In the genomic region with DNA sequence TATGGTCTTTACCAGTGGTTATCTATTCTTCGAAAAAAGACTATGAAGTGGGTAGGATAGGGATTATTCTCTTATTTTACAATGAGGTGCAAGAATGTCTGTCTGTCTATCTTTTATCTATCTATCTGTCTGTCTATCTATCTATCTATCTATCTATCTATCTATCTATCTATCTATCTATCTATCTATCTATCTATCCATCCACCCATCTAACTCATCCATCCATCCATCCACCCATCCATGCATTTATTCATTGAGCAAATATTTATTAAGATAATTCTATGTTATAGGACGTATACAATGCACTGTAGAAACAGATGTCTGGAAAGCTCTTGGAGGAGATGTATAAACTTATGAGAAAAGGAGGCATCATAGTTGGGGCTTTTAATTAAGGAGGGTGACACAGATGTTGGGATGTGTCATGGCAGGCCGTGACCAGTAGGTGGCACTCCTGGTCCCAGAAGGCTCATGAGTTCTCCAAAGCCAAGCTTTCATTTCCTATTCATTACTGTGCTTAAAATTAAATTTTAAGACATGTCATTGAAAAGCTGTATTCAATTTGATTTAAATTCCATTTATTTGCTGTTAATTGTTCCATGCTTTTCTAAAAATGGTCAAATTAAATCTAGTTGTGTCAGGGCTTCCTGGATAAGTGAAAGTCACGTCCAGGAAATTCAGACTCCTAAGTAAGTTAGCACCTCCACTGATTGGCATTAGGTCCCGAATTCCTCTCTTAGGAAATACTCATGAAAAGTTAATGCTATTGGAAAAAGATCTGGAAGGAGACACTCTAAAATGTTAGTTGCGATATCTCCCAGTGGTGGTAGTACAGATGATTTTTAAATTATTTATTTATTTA, we compare ENCODE assay signal across 8 cellular contexts. TPM values are rescaled to one million over a fixed set of nuclear protein-coding genes. Genes with fewer than 3 reads are reported as not detected.
DNase-seq lines count a peak whose midpoint lies in the region; ATAC-seq and TF ChIP-seq lines count a peak whose summit lies in the region.

No MANE protein-coding gene starts in this region.

- H3K36me3 Mint-ChIP-seq in activated T-cell treated with anti-CD3 and anti-CD28 coated beads, Interleukin-2, amount 50 U/mL, for 72 hours (ENCODE audit: insufficient read depth in 2 of 2): peaks cover 0 to 2% of the 10 kb centered on the region in 2 donors

- peaks cover 6% of the 10 kb centered on the region; the same call in 1 of the 2 replicates for H3K27me3 ChIP-seq in OCI-LY3 (ENCODE audit: low read depth, low read length)
- H3K27me3 ChIP-seq in fibroblast of lung (ENCODE audit: control insufficient read depth, insufficient read depth, low read length): peaks cover 10% of the 10 kb centered on the region
- no peaks in the 10 kb centered on the region for H3K27me3 ChIP-seq in neutrophil
- no peaks in the 10 kb centered on the region for H3K27me3 ChIP-seq in testis

- H3K4me1 ChIP-seq in OCI-LY3 (ENCODE audit: low read length): 0 out of 2 replicates have a peak, but pooled peaks cover 3% of the 10 kb centered on the region
- H3K4me1 ChIP-seq in fibroblast of lung (ENCODE audit: control insufficient read depth, extremely low read depth, insufficient read depth, low read length): no peaks in the 10 kb centered on the region
- peaks cover 0 to 3% of the 10 kb centered on the region in 2 experiments for H3K4me1 ChIP-seq in neutrophil (ENCODE audit: control insufficient read depth in 1 of 2, insufficient read depth in 1 of 2, low read depth in 1 of 2, low read length in 1 of 2)
- no peaks in the 10 kb centered on the region for H3K4me1 ChIP-seq in testis

- H3K4me2 ChIP-seq in OCI-LY3 (ENCODE audit: low read length) (peak overlapping the region; percentile 68), fibroblast of lung (ENCODE audit: extremely low read depth, insufficient read depth, low read length) (no peak overlapping the region)

- no peak overlapping the region for H3K4me3 Mint-ChIP-seq in activated T-cell treated with anti-CD3 and anti-CD28 coated beads, Interleukin-2, amount 50 U/mL, for 72 hours

- peak overlapping the region; percentile 83 for H2AFZ ChIP-seq in OCI-LY3 (ENCODE audit: low read depth, low read length)
- H2AFZ ChIP-seq in fibroblast of lung (ENCODE audit: low read length): no peak overlapping the region

- H4K20me1 ChIP-seq in OCI-LY3 (ENCODE audit: insufficient read depth, low read length) (no peaks in the 10 kb centered on the region), fibroblast of lung (ENCODE audit: control insufficient read depth, extremely low read depth, insufficient read depth, low read length) (no peaks in the 10 kb centered on the region)

- H3K36me3 ChIP-seq in OCI-LY3 (replicated peaks; ENCODE audit: low read depth, low read length) (no peaks in the 10 kb centered on the region), fibroblast of lung (ENCODE audit: control insufficient read depth, insufficient read depth, low read length) (no peaks in the 10 kb centered on the region), neutrophil (no peaks in the 10 kb centered on the region), testis (ENCODE audit: low read depth, missing control alignments) (no peaks in the 10 kb centered on the region)

- no peaks in the 10 kb centered on the region for H3K4me1 Mint-ChIP-seq in activated T-cell treated with anti-CD3 and anti-CD28 coated beads, Interleukin-2, amount 50 U/mL, for 72 hours (ENCODE audit: low read depth)

- H3K4me3 ChIP-seq in OCI-LY3 (ENCODE audit: low read length): peak overlapping the region; percentile 55
- no peak overlapping the region for H3K4me3 ChIP-seq in fibroblast of lung (replicated peaks in 1 of 4; ENCODE audit: control extremely low read depth in 1 of 4, insufficient read depth in 1 of 4, low read depth in 3 of 4, low read length in 4 of 4)
- H3K4me3 ChIP-seq in neutrophil (ENCODE audit: low read depth in 1 of 2, low read length in 1 of 2): no peak overlapping the region
- no peak overlapping the region for H3K4me3 ChIP-seq in testis

- intact Hi-C loops in testis (cut with DNase I; ENCODE audit: low total_unique reads): no loop called here

- H3K9me3 ChIP-seq in OCI-LY3 (ENCODE audit: insufficient read depth, low read length) (no peaks in the 10 kb centered on the region), fibroblast of lung (ENCODE audit: control insufficient read depth, insufficient read depth, low read depth, low read length) (no peaks in the 10 kb centered on the region), neutrophil (no peaks in the 10 kb centered on the region), testis (no peaks in the 10 kb centered on the region)

- H3K79me2 ChIP-seq in OCI-LY3 (ENCODE audit: low read length) (no peaks in the 10 kb centered on the region), fibroblast of lung (ENCODE audit: control insufficient read depth, insufficient read depth, low read length) (no peaks in the 10 kb centered on the region)

- H3K9me3 Mint-ChIP-seq in activated T-cell treated with anti-CD3 and anti-CD28 coated beads, Interleukin-2, amount 50 U/mL, for 72 hours: no peaks in the 10 kb centered on the region

- no peak for TF ChIP-seq POLR2A in testis (IDR thresholded peaks at IDR 0.05)

- H3K27ac ChIP-seq in OCI-LY3 (ENCODE audit: low read length): no peak overlapping the region
- H3K27ac ChIP-seq in fibroblast of lung (ENCODE audit: insufficient read depth, low read length): no peak overlapping the region
- no peak overlapping the region for H3K27ac ChIP-seq in neutrophil
- H3K27ac ChIP-seq in testis: no peak overlapping the region

- H3K27ac Mint-ChIP-seq in activated T-cell treated with anti-CD3 and anti-CD28 coated beads, Interleukin-2, amount 50 U/mL, for 72 hours: no peak overlapping the region

- WGBS in testis, 2 donors: 48 to 53% methylated on average over 6 of the region's 6 CpGs

- TF ChIP-seq CTCF in OCI-LY3 (IDR thresholded peaks at IDR 0.05; ENCODE audit: low read depth, low read length): peak; percentile 86
- TF ChIP-seq CTCF in fibroblast of lung (conservative IDR thresholded peaks at IDR 0.05 in 1 of 2, IDR thresholded peaks at IDR 0.05 in 1 of 2; ENCODE audit: low read depth in 1 of 2, low read length in 2 of 2): peak; percentile 96 to 99
- TF ChIP-seq CTCF in neutrophil (IDR thresholded peaks at IDR 0.05): peak; percentile 92
- peak; percentile 63 to 94 (median 89) for TF ChIP-seq CTCF in testis (IDR thresholded peaks at IDR 0.05)

- H3K9ac ChIP-seq in OCI-LY3 (ENCODE audit: low read length) (no peak overlapping the region), fibroblast of lung (ENCODE audit: insufficient read depth, low read length) (no peak overlapping the region)

- ATAC-seq in HG03196 (IDR thresholded peaks at IDR 0.05; ENCODE audit: unreplicated experiment): peak; percentile 68
- ATAC-seq in activated T-cell treated with anti-CD3 and anti-CD28 coated beads, Interleukin-2, amount 50 U/mL, for 72 hours (replicated peaks in 1 of 2): peak; percentile 46 to 61

- peak; percentile 25 for DNase-seq in NK-92 treated with Interleukin-12 subunit alpha and Interleukin-12 subunit beta, amount 100 ng/mL, for 24 hours (lab: John Stamatoyannopoulos, UW)
- DNase-seq in NK-92 (lab: John Stamatoyannopoulos, UW; ENCODE audit: unreplicated experiment) (no peak), fibroblast of lung (ENCODE audit: low read depth in 2 of 2) (peak; percentile 27 to 61), testis (peak; percentile 83)
- DNase-seq in activated T-cell treated with anti-CD3 and anti-CD28 coated beads, Interleukin-2, amount 50 U/mL, for 72 hours: peak; percentile 67 to 70

- no peaks in the 10 kb centered on the region for H3K27me3 Mint-ChIP-seq in activated T-cell treated with anti-CD3 and anti-CD28 coated beads, Interleukin-2, amount 50 U/mL, for 72 hours (ENCODE audit: low read depth)

RNA-seq across cellular contexts. Expression of gene E2F8, which starts 19.0 kb away (rescaled TPM):
- 10 to 100 TPM; 15.7 to 21.1 TPM for total RNA-seq in activated T-cell treated with anti-CD3 and anti-CD28 coated beads, Interleukin-2, amount 50 U/mL, for 72 hours
- 0.17 TPM in 1 of 2 replicates, not detected in the other for total RNA-seq in fibroblast of lung
- 0.94 and 3.8 TPM in 2 replicates for polyA plus RNA-seq in fibroblast of lung
- 0.84 and 2.0 TPM in 2 replicates for polyA plus RNA-seq in fibroblast of lung (2012)
- 0.12 and 2.3 TPM in 2 replicates for polyA minus RNA-seq in fibroblast of lung (ENCODE audit: low replicate concordance)
- 1 to 10 TPM; 1.1 to 1.3 TPM for total RNA-seq in testis
- 5.3 TPM for polyA plus RNA-seq in testis (ENCODE audit: insufficient read depth, low read depth, low replicate concordance)

RNA-seq across cellular contexts. Expression of gene CSRP3, which starts 57.9 kb away (rescaled TPM):
- total RNA-seq in activated T-cell treated with anti-CD3 and anti-CD28 coated beads, Interleukin-2, amount 50 U/mL, for 72 hours: not detected
- total RNA-seq in fibroblast of lung (not detected in 2 replicates), testis (not detected)
- polyA plus RNA-seq in fibroblast of lung (0.15 TPM in 1 of 2 replicates, not detected in the other), testis (ENCODE audit: insufficient read depth, low read depth, low replicate concordance) (20.3 TPM)
- not detected in 2 replicates for polyA plus RNA-seq in fibroblast of lung (2012)
- not detected in 2 replicates for polyA minus RNA-seq in fibroblast of lung (ENCODE audit: low replicate concordance)

Comparison
In these comparisons a context has a peak if more than half of its experiments do, and no peak if none do; other contexts are left out.
1. RNA of gene E2F8, which starts 19.0 kb away (total RNA-seq): 15.7 to 21.1 TPM in activated T-cell treated with anti-CD3 and anti-CD28 coated beads, Interleukin-2, amount 50 U/mL, for 72 hours; 1.1 to 1.3 TPM in testis and 0.17 TPM in fibroblast of lung; every median in the first group is over 4 times any median in the second.
2. Peak in every context shown above with its lines, with median percentiles within 50 percentile points of each other: CTCF ChIP-seq.